Comparison of ENCODE assay signal across 29 cellular contexts in the genomic region with DNA sequence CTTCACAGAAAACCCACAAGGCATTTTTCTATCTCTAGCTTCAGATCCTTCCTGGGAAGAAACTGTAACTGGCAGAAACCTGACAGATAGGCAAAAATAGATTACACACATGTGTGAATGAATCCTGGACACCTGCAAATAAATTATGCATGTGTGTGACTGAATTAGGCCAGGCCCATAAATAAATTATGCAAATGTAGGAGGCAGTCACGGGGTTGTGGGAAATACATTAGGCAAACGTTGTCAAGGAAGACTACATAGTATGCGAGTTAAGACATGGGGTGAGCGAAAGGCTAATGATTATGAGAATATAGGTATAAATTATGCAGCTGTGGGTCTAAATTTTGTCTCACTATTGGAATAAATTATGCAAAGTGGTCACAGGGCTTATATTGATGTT. TPM values are rescaled to one million over a fixed set of nuclear protein-coding genes. Genes with fewer than 3 reads are reported as not detected.
"Had no signal": no experiment of that assay in that cellular context is flagged by ENCODE, and none has a peak within 500 bp of the region (broad histone marks: within the 10 kb centered on the region; RNA-seq: fewer than 3 reads in every experiment).

No MANE protein-coding gene starts in this region.

- H3K9ac ChIP-seq: neural progenitor cell, parathyroid adenoma had no signal

- H3K27me3 ChIP-seq: sigmoid colon, thyroid gland, vagina had no signal

- H3K36me3 ChIP-seq: gastrocnemius medialis, heart left ventricle, left lung, neural progenitor cell, prostate gland, stomach, thyroid gland, vagina had no signal

- H3K27ac Mint-ChIP-seq: mesothelial cell of epicardium; natural killer cell treated with Interleukin-12 subunit alpha and Interleukin-12 subunit beta and Interleukin-15 and Interleukin-18, amount 100 ng/mL, for 72 hours; neural progenitor cell; stimulated activated effector memory CD8-positive, alpha-beta T cell treated with anti-CD3 and anti-CD28 coated beads, Interleukin-12 subunit alpha, Interleukin-12 subunit beta, amount 100 ng/mL, for 72 hours had no signal

- H3K4me1 Mint-ChIP-seq: mesothelial cell of epicardium; stimulated activated effector memory CD8-positive, alpha-beta T cell treated with anti-CD3 and anti-CD28 coated beads, Interleukin-12 subunit alpha, Interleukin-12 subunit beta, amount 100 ng/mL, for 72 hours had no signal

- H3K79me2 ChIP-seq: hepatocyte, parathyroid adenoma had no signal

- H3K4me3 ChIP-seq: gastrocnemius medialis, heart left ventricle, hepatocyte, left lung, mucosa of descending colon, neural progenitor cell, prostate gland, sigmoid colon, stomach, thyroid gland, vagina had no signal

- H2AFZ ChIP-seq: hepatocyte, neural progenitor cell, parathyroid adenoma had no signal

- H3K9me3 Mint-ChIP-seq: mesothelial cell of epicardium; natural killer cell treated with Interleukin-12 subunit alpha and Interleukin-12 subunit beta and Interleukin-15 and Interleukin-18, amount 100 ng/mL, for 72 hours; neural progenitor cell; stimulated activated effector memory CD8-positive, alpha-beta T cell treated with anti-CD3 and anti-CD28 coated beads, Interleukin-12 subunit alpha, Interleukin-12 subunit beta, amount 100 ng/mL, for 72 hours had no signal

- H3K4me3 Mint-ChIP-seq: mesothelial cell of epicardium; naive B cell; natural killer cell treated with Interleukin-12 subunit alpha and Interleukin-12 subunit beta and Interleukin-15 and Interleukin-18, amount 100 ng/mL, for 72 hours; neural progenitor cell; stimulated activated effector memory CD8-positive, alpha-beta T cell treated with anti-CD3 and anti-CD28 coated beads, Interleukin-12 subunit alpha, Interleukin-12 subunit beta, amount 100 ng/mL, for 72 hours had no signal

- DNase-seq: dorsolateral prefrontal cortex; effector CD4-positive, alpha-beta T cell; gastrocnemius medialis; heart left ventricle; left cardiac atrium; left lung; mesenchymal stem cell; mucosa of descending colon; naive B cell; right cardiac atrium; sigmoid colon; stimulated activated CD4-positive, alpha-beta T cell treated with anti-CD3 and anti-CD28 coated beads, Interleukin-2, amount 100 ng/mL, for 24 hours; stimulated activated CD4-positive, alpha-beta T cell treated with anti-CD3 and anti-CD28 coated beads, Interleukin-4, amount 100 ng/mL, for 24 hours; stimulated activated naive CD4-positive, alpha-beta T cell treated with Interleukin-2 at 50 U/mL for 16 hours; stomach; thyroid gland; trophoblast cell had no signal

- H3K9me3 ChIP-seq: gastrocnemius medialis, heart left ventricle, left lung, mucosa of descending colon, prostate gland, sigmoid colon, stomach, thyroid gland, vagina had no signal

- H3K36me3 Mint-ChIP-seq: mesothelial cell of epicardium; naive B cell; natural killer cell treated with Interleukin-12 subunit alpha and Interleukin-12 subunit beta and Interleukin-15 and Interleukin-18, amount 100 ng/mL, for 72 hours; neural progenitor cell; stimulated activated effector memory CD8-positive, alpha-beta T cell treated with anti-CD3 and anti-CD28 coated beads, Interleukin-12 subunit alpha, Interleukin-12 subunit beta, amount 100 ng/mL, for 72 hours had no signal

- H3K4me1 ChIP-seq: gastrocnemius medialis, heart left ventricle, left lung, parathyroid adenoma, prostate gland, thyroid gland, vagina had no signal

- H3K27ac ChIP-seq: gastrocnemius medialis, heart left ventricle, hepatocyte, left lung, neural progenitor cell, parathyroid adenoma, prostate gland, sigmoid colon, stomach, thyroid gland, vagina had no signal

- H3K4me2 ChIP-seq: hepatocyte, neural progenitor cell had no signal

- ATAC-seq: gastrocnemius medialis; heart left ventricle; left cardiac atrium; left lung; mucosa of descending colon; natural killer cell treated with Interleukin-12 subunit alpha and Interleukin-12 subunit beta and Interleukin-15 and Interleukin-18, amount 100 ng/mL, for 72 hours; right cardiac atrium; stimulated activated effector memory CD8-positive, alpha-beta T cell treated with anti-CD3 and anti-CD28 coated beads, Interleukin-12 subunit alpha, Interleukin-12 subunit beta, amount 100 ng/mL, for 72 hours had no signal

RNA-seq across cellular contexts. Expression of a gene that starts 7.1 kb away (rescaled TPM):
- total RNA-seq: fibroblast of villous mesenchyme; gastrocnemius medialis; glomerular endothelial cell; kidney epithelial cell; lung microvascular endothelial cell; natural killer cell treated with Interleukin-12 subunit alpha and Interleukin-12 subunit beta and Interleukin-15 and Interleukin-18, amount 100 ng/mL, for 72 hours had no signal

RNA-seq across cellular contexts. Expression of a gene that starts 45.3 kb away (rescaled TPM):
- total RNA-seq: natural killer cell treated with Interleukin-12 subunit alpha and Interleukin-12 subunit beta and Interleukin-15 and Interleukin-18, amount 100 ng/mL, for 72 hours had no signal
